35 cellular contexts compared by ENCODE assay signal in genomic region chr13:30924321-30924720, GRCh38. TPM values are rescaled to one million over a fixed set of nuclear protein-coding genes. Genes with fewer than 3 reads are reported as not detected.
"Had no signal": no experiment of that assay in that cellular context is flagged by ENCODE, and none has a peak within 500 bp of the region (broad histone marks: within the 10 kb centered on the region; RNA-seq: fewer than 3 reads in every experiment).

No MANE protein-coding gene starts in this region.

- H3K27ac Mint-ChIP-seq: activated CD4-positive, alpha-beta memory T cell treated with anti-CD3 and anti-CD28 coated beads, Interleukin-2, amount 10 ng/mL, durations not matched to agents 7 days and 5 days; activated CD8-positive, alpha-beta memory T cell treated with anti-CD3 and anti-CD28 coated beads, Interleukin-2, amount 10 ng/mL, durations not matched to agents 7 days and 5 days; activated naive CD8-positive, alpha-beta T cell treated with anti-CD3 and anti-CD28 coated beads for 36 hours; activated T-helper 17 cell treated with anti-CD3 and anti-CD28 coated beads, Interleukin-2, amount 50 U/mL, for 72 hours had no signal

- H3K4me1 ChIP-seq: breast epithelium, SJCRH30 had no signal

- H3K4me3 ChIP-seq: body of pancreas, breast epithelium, SJCRH30, SK-N-MC had no signal

- H3K27me3 ChIP-seq: body of pancreas, breast epithelium, SJCRH30 had no signal

- H3K4me3 Mint-ChIP-seq: activated CD4-positive, alpha-beta memory T cell treated with anti-CD3 and anti-CD28 coated beads, Interleukin-2, amount 10 ng/mL, durations not matched to agents 7 days and 5 days; activated CD8-positive, alpha-beta memory T cell treated with anti-CD3 and anti-CD28 coated beads, Interleukin-2, amount 10 ng/mL, durations not matched to agents 7 days and 5 days; activated naive CD8-positive, alpha-beta T cell treated with anti-CD3 and anti-CD28 coated beads for 36 hours; activated T-helper 17 cell treated with anti-CD3 and anti-CD28 coated beads, Interleukin-2, amount 50 U/mL, for 72 hours had no signal

- H3K36me3 ChIP-seq: breast epithelium, WERI-Rb-1 had no signal

- H3K9me3 ChIP-seq: body of pancreas, breast epithelium, SJCRH30 had no signal

- H3K4me1 Mint-ChIP-seq: activated CD4-positive, alpha-beta memory T cell treated with anti-CD3 and anti-CD28 coated beads, Interleukin-2, amount 10 ng/mL, durations not matched to agents 7 days and 5 days had no signal

- DNase-seq: activated CD4-positive, alpha-beta memory T cell treated with anti-CD3 and anti-CD28 coated beads, Interleukin-2, amount 10 ng/mL, durations not matched to agents 7 days and 5 days; activated CD4-positive, alpha-beta T cell treated with anti-CD3 and anti-CD28 coated beads for 1 hour; activated CD4-positive, alpha-beta T cell treated with anti-CD3 and anti-CD28 coated beads for 48 hours; activated CD4-positive, CD25-positive, alpha-beta regulatory T cell; activated CD8-positive, alpha-beta memory T cell treated with anti-CD3 and anti-CD28 coated beads for 24 hours; activated CD8-positive, alpha-beta memory T cell treated with anti-CD3 and anti-CD28 coated beads, Interleukin-2, amount 10 ng/mL, durations not matched to agents 7 days and 5 days; activated CD8-positive, alpha-beta memory T cell treated with anti-CD3 and anti-CD28 coated beads, Interleukin-2, amount 50 U/mL, for 48 hours; activated effector memory CD4-positive, alpha-beta T cell treated with anti-CD3 and anti-CD28 coated beads, Interleukin-2, amount 50 U/mL, for 16 hours; activated naive CD4-positive, alpha-beta T cell; activated naive CD4-positive, alpha-beta T cell treated with anti-CD3 and anti-CD28 coated beads, Interleukin-2, amount 50 U/mL, for 16 hours; activated naive CD8-positive, alpha-beta T cell treated with anti-CD3 and anti-CD28 coated beads for 36 hours; activated T-cell treated with anti-CD3 and anti-CD28 coated beads, Interleukin-2, amount 50 U/mL, for 48 hours; body of pancreas; Karpas-422; NCI-H1105; NCI-H1417 treated with DMSO at 0.1 percent for 48 hours; NCI-H1930; NCI-H2081 treated with DMSO at 0.1 percent for 48 hours; NCI-H226; NCI-H446 treated with DMSO at 0.1 percent for 48 hours; NCI-H69; SHP77; SJCRH30; T1000; WERI-Rb-1 had no signal

- H3K36me3 Mint-ChIP-seq: activated CD8-positive, alpha-beta memory T cell treated with anti-CD3 and anti-CD28 coated beads, Interleukin-2, amount 10 ng/mL, durations not matched to agents 7 days and 5 days; activated naive CD8-positive, alpha-beta T cell treated with anti-CD3 and anti-CD28 coated beads for 36 hours had no signal

- ATAC-seq: activated CD8-positive, alpha-beta memory T cell treated with anti-CD3 and anti-CD28 coated beads, Interleukin-2, amount 10 ng/mL, durations not matched to agents 7 days and 5 days; activated T-helper 17 cell treated with anti-CD3 and anti-CD28 coated beads, Interleukin-2, amount 50 U/mL, for 72 hours; body of pancreas; Panc1 had no signal

- H3K9me3 Mint-ChIP-seq: activated CD4-positive, alpha-beta memory T cell treated with anti-CD3 and anti-CD28 coated beads, Interleukin-2, amount 10 ng/mL, durations not matched to agents 7 days and 5 days; activated naive CD8-positive, alpha-beta T cell treated with anti-CD3 and anti-CD28 coated beads for 36 hours; activated T-helper 17 cell treated with anti-CD3 and anti-CD28 coated beads, Interleukin-2, amount 50 U/mL, for 72 hours had no signal

- H3K27ac ChIP-seq: body of pancreas, breast epithelium, SJCRH30, SK-N-MC, WERI-Rb-1 had no signal

RNA-seq across cellular contexts. Expression of gene TEX26, which starts 8.1 kb away (rescaled TPM):
- total RNA-seq: activated CD4-positive, alpha-beta memory T cell treated with anti-CD3 and anti-CD28 coated beads, Interleukin-2, amount 10 ng/mL, durations not matched to agents 7 days and 5 days; activated CD8-positive, alpha-beta memory T cell treated with anti-CD3 and anti-CD28 coated beads, Interleukin-2, amount 10 ng/mL, durations not matched to agents 7 days and 5 days; activated naive CD8-positive, alpha-beta T cell treated with anti-CD3 and anti-CD28 coated beads for 36 hours; activated T-helper 17 cell treated with anti-CD3 and anti-CD28 coated beads, Interleukin-2, amount 50 U/mL, for 72 hours; astrocyte; body of pancreas; cardiac septum; MCF 10A; RPMI7951; SJCRH30; T-helper 1 cell treated with Interleukin-12 subunit alpha and Interleukin-12 subunit beta and Interleukin-4 antibody, amounts not matched to agents 30 ng/mL and 1 ng/mL, for 36 hours; T-helper 2 cell treated with Interferon-gamma antibody and Interleukin-4, amounts not matched to agents 100 ng/mL and 5 ng/mL, for 36 hours had no signal

RNA-seq across cellular contexts. Expression of gene MEDAG, which starts 18.2 kb away (rescaled TPM):
- total RNA-seq: activated naive CD8-positive, alpha-beta T cell treated with anti-CD3 and anti-CD28 coated beads for 36 hours; MCF 10A; T-helper 1 cell treated with Interleukin-12 subunit alpha and Interleukin-12 subunit beta and Interleukin-4 antibody, amounts not matched to agents 30 ng/mL and 1 ng/mL, for 36 hours; T-helper 2 cell treated with Interferon-gamma antibody and Interleukin-4, amounts not matched to agents 100 ng/mL and 5 ng/mL, for 36 hours had no signal
